In the genomic region with DNA sequence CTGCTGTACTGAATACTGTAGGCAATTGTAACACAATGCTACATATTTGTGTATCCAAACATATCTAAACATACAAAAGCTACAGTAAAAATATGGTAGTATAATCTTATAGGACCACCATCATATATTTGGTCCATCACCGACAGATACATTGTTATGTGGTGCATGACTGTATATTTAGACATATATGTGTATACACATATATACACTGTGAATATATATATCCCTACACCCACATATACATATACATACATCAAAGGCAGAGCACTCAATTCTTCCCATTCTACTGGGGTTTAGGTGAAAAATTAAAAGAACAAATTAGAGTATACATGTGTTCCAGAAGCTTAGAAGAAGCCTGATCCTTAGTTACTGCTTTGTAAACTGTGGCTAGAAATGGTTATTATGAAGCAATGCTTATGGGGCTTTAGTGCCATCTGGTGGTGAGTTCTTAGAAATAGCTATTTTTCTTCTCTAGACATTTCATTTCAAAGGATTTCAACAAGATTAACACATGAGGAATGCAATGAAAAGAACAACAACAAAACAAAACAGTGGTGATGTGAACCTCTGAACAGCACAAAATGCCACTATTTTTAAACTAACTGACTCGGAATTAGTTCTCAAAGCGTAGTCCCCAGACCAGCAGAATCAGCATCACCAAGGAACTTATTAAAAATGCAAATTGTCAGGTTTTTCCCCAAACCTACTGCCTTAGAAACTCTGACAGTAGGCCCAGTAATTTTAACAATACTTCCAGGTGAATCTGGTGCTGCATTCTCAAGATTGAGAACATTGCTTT, we compare ENCODE assay signal across 8 cellular contexts. TPM values are rescaled to one million over a fixed set of nuclear protein-coding genes. Genes with fewer than 3 reads are reported as not detected.
DNase-seq lines count a peak whose midpoint lies in the region; ATAC-seq, FAIRE-seq and TF ChIP-seq lines count a peak whose summit lies in the region.

No MANE protein-coding gene starts in this region.

- WGBS in pancreas, 2 donors: 27 to 37% methylated on average over 3 of the region's 3 CpGs

- CTCF ChIA-PET in A673 (lab: Charles Lee): interaction anchor here (0.7 to 1.0 kb wide), 5 partner anchors 14 to 431 kb away, joined by 3 to 7 read pairs (median 3); no protein-coding TSS in a partner anchor

- POLR2A ChIA-PET in A673 (lab: Charles Lee; ENCODE audit: low non-redundant PET): no interaction called here

- TF ChIP-seq POLR2A in Peyer's patch (IDR thresholded peaks at IDR 0.05): no peak

- peaks cover 29% of the 10 kb centered on the region for H3K4me1 ChIP-seq in A673 (ENCODE audit: insufficient read depth, low read length, poor library complexity, severe bottlenecking)
- H3K4me1 ChIP-seq in Peyer's patch: no peaks in the 10 kb centered on the region
- H3K4me1 ChIP-seq in pancreas: no peaks in the 10 kb centered on the region

- no peaks in the 10 kb centered on the region for H3K27me3 ChIP-seq in A673 (replicated peaks; ENCODE audit: insufficient read depth, low read depth, low read length, poor library complexity)
- H3K27me3 ChIP-seq in Peyer's patch: no peaks in the 10 kb centered on the region
- H3K27me3 ChIP-seq in pancreas: no peaks in the 10 kb centered on the region

- H3K4me3 ChIP-seq in A673 (ENCODE audit: low read depth, low read length, poor library complexity, severe bottlenecking) (no peak overlapping the region), GM12864 (ENCODE audit: low read depth, low read length) (no peak overlapping the region), Peyer's patch (no peak overlapping the region), epithelial cell of proximal tubule (ENCODE audit: low read depth, low read length) (no peak overlapping the region), pancreas (no peak overlapping the region)

- intact Hi-C loops in A673 (cut with micrococcal nuclease; ENCODE audit: unreplicated experiment) (loop anchor here (1.0 kb wide), 1 partner anchor 194 kb away; no protein-coding TSS in a partner anchor), pancreas (cut with DNase I) (loop anchor here in 1 of 3 donors (10.0 kb wide), 1 partner anchor 205 kb away; no protein-coding TSS in a partner anchor)

- peak; percentile 77 for DNase-seq in A673 (ENCODE audit: low spot score)
- DNase-seq in GM12864 (ENCODE audit: low read depth): peak; percentile 21
- DNase-seq in Peyer's patch: no peak
- DNase-seq in epithelial cell of proximal tubule (ENCODE audit: low read depth): no peak
- DNase-seq in pancreas: no peak
- no peak for DNase-seq in stimulated activated CD8-positive, alpha-beta memory T cell treated with anti-CD3 and anti-CD28 coated beads, Interleukin-4, amount 100 ng/mL, for 48 hours

- H3K9me3 ChIP-seq in A673 (ENCODE audit: low read depth, low read length, poor library complexity, severe bottlenecking): no peaks in the 10 kb centered on the region
- no peaks in the 10 kb centered on the region for H3K9me3 ChIP-seq in Peyer's patch
- no peaks in the 10 kb centered on the region for H3K9me3 ChIP-seq in pancreas

- peak; percentile 96 for FAIRE-seq in pancreas (lab: Jason Lieb, UNC)

- BruUV-seq in A673 (replicated peaks; lab: Mats Ljungman, UMichigan): no TSS peak

- peak; percentile 45 for ATAC-seq in HG03565 (IDR thresholded peaks at IDR 0.05; ENCODE audit: unreplicated experiment)
- peak in 3 of 4 donors; percentile 52 to 71 (median 65) for ATAC-seq in pancreas
- no peak for ATAC-seq in HG03457 (IDR thresholded peaks at IDR 0.05; ENCODE audit: unreplicated experiment)

- H3K27ac ChIP-seq in A673 (ENCODE audit: low read depth, low read length, poor library complexity, severe bottlenecking) (no peak overlapping the region), Peyer's patch (no peak overlapping the region), pancreas (no peak overlapping the region)

- H3K36me3 ChIP-seq in A673 (ENCODE audit: insufficient read depth, low read length, poor library complexity, severe bottlenecking) (no peaks in the 10 kb centered on the region), Peyer's patch (no peaks in the 10 kb centered on the region), pancreas (peaks cover 0 to 12% (median 0%) of the 10 kb centered on the region in 3 donors)

- TF ChIP-seq CTCF in A673 (conservative IDR thresholded peaks at IDR 0.05; ENCODE audit: low read depth, low read length) (peak; percentile 83), GM12864 (IDR thresholded peaks at IDR 0.05; ENCODE audit: low read depth, low read length, missing control alignments) (peak; percentile 61), Peyer's patch (IDR thresholded peaks at IDR 0.05) (peak in 4 of 6 experiments; percentile 53 to 66 (median 61)), epithelial cell of proximal tubule (conservative IDR thresholded peaks at IDR 0.05; ENCODE audit: low read depth, low read length) (peak; percentile 76), pancreas (IDR thresholded peaks at IDR 0.05) (peak; percentile 28 to 42 (median 38))

RNA-seq across cellular contexts. Expression of gene PKHD1, which starts 38.0 kb away (rescaled TPM):
- total RNA-seq in A673 (2021) (0.31 and 0.43 TPM in 2 replicates), Peyer's patch (under 1 TPM; 0.53 to 0.83 (median 0.60) TPM), epithelial cell of proximal tubule (1.7 and 1.9 TPM in 2 replicates), pancreas (10 to 100 TPM; 13.9 to 33.0 (median 20.6) TPM)
- 1 to 10 TPM; 6.4 to 9.0 TPM for polyA plus RNA-seq in pancreas

Comparison
In these comparisons a context has a peak if more than half of its experiments do, and no peak if none do; other contexts are left out.
1. DNase-seq: peak in A673 (single experiment) and GM12864 (single experiment); none in Peyer's patch (0 of 3), epithelial cell of proximal tubule (single experiment), pancreas (0 of 6) and stimulated activated CD8-positive, alpha-beta memory T cell treated with anti-CD3 and anti-CD28 coated beads, Interleukin-4, amount 100 ng/mL, for 48 hours (single experiment).
2. Peak in every context shown above with its lines, with median percentiles within 50 percentile points of each other: CTCF ChIP-seq.